25 cellular contexts compared by ENCODE assay signal in genomic region chr17:79262624-79263023, GRCh38.
"Had no signal": no experiment of that assay in that cellular context is flagged by ENCODE, and none has a peak within 500 bp of the region (broad histone marks: within the 10 kb centered on the region; RNA-seq: fewer than 3 reads in every experiment).

No MANE protein-coding gene starts in this region.

- H3K27ac ChIP-seq: dorsolateral prefrontal cortex, left ventricle myocardium inferior, lower lobe of right lung, ovary, psoas muscle, sigmoid colon, testis, tibial nerve, upper lobe of right lung, uterus had no signal

- H3K36me3 ChIP-seq: left ventricle myocardium inferior, lower lobe of right lung, ovary, tibial nerve, upper lobe of right lung, uterus had no signal

- ATAC-seq: left colon; lower lobe of right lung; naive thymus-derived CD8-positive, alpha-beta T cell; psoas muscle; right cardiac atrium; stimulated activated memory B cell treated with anti-CD40 and anti-IgM and Interleukin-4, amounts not matched to agents 10 μg/mL and 1 μg/mL and 100 μg/mL, for 72 hours; upper lobe of right lung had no signal

- DNase-seq: effector CD4-positive, alpha-beta T cell; hypothalamus; immature natural killer cell; islet precursor cell; kidney glomerular epithelial cell; left colon; left ventricle myocardium inferior; lower lobe of right lung; naive thymus-derived CD8-positive, alpha-beta T cell; nephron progenitor cell; occipital lobe; ovary; posterior cingulate gyrus; psoas muscle; right cardiac atrium; sigmoid colon; stimulated activated CD4-positive, alpha-beta T cell treated with anti-CD3 and anti-CD28 coated beads, Interleukin-2, amount 100 ng/mL, for 24 hours; stimulated activated CD4-positive, alpha-beta T cell treated with anti-CD3 and anti-CD28 coated beads, Interleukin-4, amount 100 ng/mL, for 4 hours; stimulated activated naive CD8-positive, alpha-beta T cell treated with anti-CD3 and anti-CD28 coated beads, Interleukin-15, Interleukin-2, amounts not matched to agents 100 U/mL and 50 U/mL, for 24 hours; testis; upper lobe of right lung; uterus had no signal

- H3K4me1 ChIP-seq: left ventricle myocardium inferior, lower lobe of right lung, psoas muscle, testis, tibial nerve, upper lobe of right lung, uterus had no signal

- H3K4me3 ChIP-seq: dorsolateral prefrontal cortex, left ventricle myocardium inferior, lower lobe of right lung, ovary, psoas muscle, sigmoid colon, testis, tibial nerve, upper lobe of right lung, uterus had no signal

- H3K9me3 ChIP-seq: left ventricle myocardium inferior, lower lobe of right lung, ovary, psoas muscle, sigmoid colon, testis, tibial nerve, upper lobe of right lung, uterus had no signal

- H3K27me3 ChIP-seq: ovary, sigmoid colon, testis, uterus had no signal
